ENCODE assay signal across 8 cellular contexts in the genomic region with DNA sequence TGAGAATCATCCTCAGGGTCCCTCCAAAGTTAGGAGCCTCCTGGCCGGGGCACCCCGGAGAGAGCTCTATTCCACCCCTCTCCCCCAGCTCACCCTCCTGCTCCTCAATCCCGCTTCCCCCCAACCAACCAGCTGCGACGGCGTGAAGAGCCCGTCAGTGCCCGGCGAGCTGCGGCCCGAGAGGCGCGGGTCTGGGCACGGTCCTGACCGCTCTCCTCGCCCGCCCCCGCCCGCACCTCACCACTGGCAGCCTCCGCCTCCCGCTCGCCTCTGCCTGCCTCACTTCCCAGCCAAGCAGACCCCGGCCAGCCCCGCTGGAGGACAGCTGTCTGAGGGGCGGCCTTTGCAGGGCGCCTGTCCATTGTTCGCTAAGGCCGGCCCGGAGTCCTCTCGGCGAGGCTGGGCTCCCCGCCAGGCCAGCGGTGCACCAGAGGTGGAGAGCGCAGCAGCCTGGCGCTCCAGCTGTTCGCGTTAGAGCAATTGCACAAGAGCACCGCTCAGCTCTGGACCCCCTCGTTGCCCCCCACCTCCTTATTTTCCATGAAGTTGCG. TPM values are rescaled to one million over a fixed set of nuclear protein-coding genes. Genes with fewer than 3 reads are reported as not detected.
DNase-seq lines count a peak whose midpoint lies in the region; ATAC-seq and TF ChIP-seq lines count a peak whose summit lies in the region.

No MANE protein-coding gene starts in this region.

- peaks cover 3% of the 10 kb centered on the region; the same call in 1 of the 2 replicates for H4K20me1 ChIP-seq in Karpas-422 (ENCODE audit: insufficient read depth, low read depth, low read length)

- ATAC-seq in GM21529 (IDR thresholded peaks at IDR 0.05; ENCODE audit: unreplicated experiment): no peak

- H3K36me3 Mint-ChIP-seq in activated naive CD8-positive, alpha-beta T cell: no peaks in the 10 kb centered on the region

- H3K27me3 Mint-ChIP-seq in activated naive CD8-positive, alpha-beta T cell: peaks cover 19% of the 10 kb centered on the region

- no peak overlapping the region for H2AFZ ChIP-seq in Karpas-422 (ENCODE audit: low read length)

- intact Hi-C loops in left ventricle myocardium inferior (cut with micrococcal nuclease): no loop called here

- peaks cover 59% of the 10 kb centered on the region for H3K79me2 ChIP-seq in Karpas-422 (ENCODE audit: low read length)

- TF ChIP-seq CTCF in left ventricle myocardium inferior (IDR thresholded peaks at IDR 0.05; ENCODE audit: borderline replicate concordance): no peak

- H3K4me1 Mint-ChIP-seq in activated naive CD8-positive, alpha-beta T cell (ENCODE audit: low read depth): peaks cover 17% of the 10 kb centered on the region

- peak overlapping the region; percentile 91 for H3K4me2 ChIP-seq in Karpas-422 (ENCODE audit: low read depth, low read length, poor library complexity, severe bottlenecking)

- H3K27me3 ChIP-seq in Karpas-422 (ENCODE audit: low read length) (no peaks in the 10 kb centered on the region), left ventricle myocardium inferior (ENCODE audit: low read depth) (no peaks in the 10 kb centered on the region)

- H3K4me3 ChIP-seq in Karpas-422 (ENCODE audit: low read length) (peak overlapping the region; percentile 93), left ventricle myocardium inferior (peak overlapping the region; percentile 93)

- peak overlapping the region; percentile 88 for H3K4me3 Mint-ChIP-seq in activated naive CD8-positive, alpha-beta T cell

- H3K4me1 ChIP-seq in Karpas-422 (ENCODE audit: low read length) (peaks cover 55% of the 10 kb centered on the region), left ventricle myocardium inferior (peaks cover 77% of the 10 kb centered on the region)

- no peaks in the 10 kb centered on the region for H3K9me2 ChIP-seq in Karpas-422 (replicated peaks; ENCODE audit: insufficient read depth, low read length)

- peaks cover 15% of the 10 kb centered on the region; the same call in 1 of the 2 replicates for H3K36me3 ChIP-seq in Karpas-422 (ENCODE audit: insufficient read depth, low read length)
- no peaks in the 10 kb centered on the region for H3K36me3 ChIP-seq in left ventricle myocardium inferior

- H3K27ac ChIP-seq in Karpas-422 (ENCODE audit: low read length) (peak overlapping the region; percentile 84), left ventricle myocardium inferior (replicated peaks) (peak overlapping the region; percentile 88)

- DNase-seq in COR-L47 (lab: John Stamatoyannopoulos, UW): peak; percentile 19
- peak; percentile 60 for DNase-seq in Karpas-422
- DNase-seq in left ventricle myocardium inferior: peak; percentile 84
- peak; percentile 46 for DNase-seq in pons (ENCODE audit: low spot score)
- no peak for DNase-seq in amniotic stem cell (lab: John Stamatoyannopoulos, UW)
- no peak for DNase-seq in epidermal melanocyte (ENCODE audit: insufficient read length, low spot score)

- H3K9me3 ChIP-seq in Karpas-422 (ENCODE audit: low read length) (no peaks in the 10 kb centered on the region), left ventricle myocardium inferior (replicated peaks) (no peaks in the 10 kb centered on the region)

- peak overlapping the region; percentile 87 for H3K9ac ChIP-seq in Karpas-422 (ENCODE audit: low read length)

- no peak overlapping the region for H3K27ac Mint-ChIP-seq in activated naive CD8-positive, alpha-beta T cell

- H3K9me3 Mint-ChIP-seq in activated naive CD8-positive, alpha-beta T cell (ENCODE audit: low read depth): no peaks in the 10 kb centered on the region

RNA-seq across cellular contexts. Expression of gene SOBP, which starts 1.2 kb away (rescaled TPM):
- 16.1 and 17.8 TPM in 2 replicates for total RNA-seq in Karpas-422 (2014; rRNA removed; shearing (Covaris generic); ENCODE audit: low replicate concordance)
- total RNA-seq in left ventricle myocardium inferior: 22.9 TPM

RNA-seq across cellular contexts. Expression of gene PDSS2, which starts 31.8 kb away (rescaled TPM):
- total RNA-seq in Karpas-422 (2014; rRNA removed; shearing (Covaris generic); ENCODE audit: low replicate concordance): 7.4 and 16.3 TPM in 2 replicates
- total RNA-seq in left ventricle myocardium inferior: 19.7 TPM

Comparison
In these comparisons a context has a peak if more than half of its experiments do, and no peak if none do; other contexts are left out.
1. DNase-seq: peak in COR-L47 (single experiment), Karpas-422 (single experiment), left ventricle myocardium inferior (single experiment) and pons (single experiment); none in amniotic stem cell (single experiment) and epidermal melanocyte (single experiment).